In genomic region chr11:129737535-129738230, GRCh38 we compare ENCODE assay signal across 24 cellular contexts.
"Had no signal": no experiment of that assay in that cellular context is flagged by ENCODE, and none has a peak within 500 bp of the region (broad histone marks: within the 10 kb centered on the region; RNA-seq: fewer than 3 reads in every experiment).

No MANE protein-coding gene starts in this region.

- ATAC-seq: activated naive CD4-positive, alpha-beta T cell treated with anti-CD3 and anti-CD28 coated beads, Interleukin-2, amount 50 U/mL, for 72 hours; activated T-cell treated with anti-CD3 and anti-CD28 coated beads, Interleukin-2, amount 50 U/mL, for 4 hours; WTC11 had no signal

- H3K4me3 Mint-ChIP-seq: activated CD4-positive, alpha-beta memory T cell treated with anti-CD3 and anti-CD28 coated beads for 36 hours; activated CD4-positive, alpha-beta T cell treated with anti-CD3 and anti-CD28 coated beads, Interleukin-2, amount 10 ng/mL, durations not matched to agents 7 days and 5 days; activated T-cell treated with anti-CD3 and anti-CD28 coated beads, Interleukin-2, amount 50 U/mL, for 4 hours; brain; T-helper 1 cell treated with Interleukin-12 subunit alpha and Interleukin-12 subunit beta and Interleukin-4 antibody, amounts not matched to agents 30 μg/mL and 1 μg/mL, for 36 hours; WTC11 had no signal

- H3K27me3 ChIP-seq: MG63 had no signal

- DNase-seq: activated CD4-positive, alpha-beta memory T cell treated with anti-CD3 and anti-CD28 coated beads for 36 hours; activated CD4-positive, alpha-beta T cell treated with anti-CD3 and anti-CD28 coated beads, Interleukin-2, amount 10 ng/mL, durations not matched to agents 7 days and 5 days; activated CD4-positive, CD25-positive, alpha-beta regulatory T cell treated with anti-CD3 and anti-CD28 coated beads, Interleukin-2, amount 50 U/mL, for 72 hours; activated CD8-positive, alpha-beta memory T cell treated with anti-CD3 and anti-CD28 coated beads for 24 hours; activated effector memory CD4-positive, alpha-beta T cell treated with anti-CD3 and anti-CD28 coated beads, Interleukin-2, amount 50 U/mL, for 16 hours; activated naive CD4-positive, alpha-beta T cell treated with Interleukin-2 at 50 U/mL for 16 hours; activated T-cell treated with anti-CD3 and anti-CD28 coated beads, Interleukin-2, amount 50 U/mL, for 4 hours; amygdala; MG63; MV-4-11; NCI-H1105; NCI-H1436; NCI-H1694 treated with DMSO at 0.1 percent for 48 hours; NCI-H2029 treated with DMSO at 0.1 percent for 48 hours; NCI-H446 treated with DMSO at 0.1 percent for 48 hours; NCI-H526 treated with DMSO at 0.1 percent for 48 hours; NCI-H82; SHP77 treated with DMSO at 0.1 percent for 48 hours had no signal

- H3K4me3 ChIP-seq: MG63 had no signal

- H3K27ac Mint-ChIP-seq: activated CD4-positive, alpha-beta memory T cell treated with anti-CD3 and anti-CD28 coated beads for 36 hours; activated CD4-positive, alpha-beta T cell treated with anti-CD3 and anti-CD28 coated beads, Interleukin-2, amount 10 ng/mL, durations not matched to agents 7 days and 5 days; activated naive CD4-positive, alpha-beta T cell treated with anti-CD3 and anti-CD28 coated beads, Interleukin-2, amount 50 U/mL, for 72 hours; brain; T-helper 1 cell treated with Interleukin-12 subunit alpha and Interleukin-12 subunit beta and Interleukin-4 antibody, amounts not matched to agents 30 μg/mL and 1 μg/mL, for 36 hours; WTC11 had no signal

- H3K9me3 ChIP-seq: MG63 had no signal

- FAIRE-seq: astrocyte, RCC 7860 had no signal

- H3K36me3 Mint-ChIP-seq: activated CD4-positive, alpha-beta memory T cell treated with anti-CD3 and anti-CD28 coated beads for 36 hours; activated naive CD4-positive, alpha-beta T cell treated with anti-CD3 and anti-CD28 coated beads, Interleukin-2, amount 50 U/mL, for 72 hours; brain; WTC11 had no signal

- H3K36me3 ChIP-seq: MG63 had no signal

- H3K9me3 Mint-ChIP-seq: activated CD4-positive, alpha-beta memory T cell treated with anti-CD3 and anti-CD28 coated beads for 36 hours; activated CD4-positive, alpha-beta T cell treated with anti-CD3 and anti-CD28 coated beads, Interleukin-2, amount 10 ng/mL, durations not matched to agents 7 days and 5 days; activated naive CD4-positive, alpha-beta T cell treated with anti-CD3 and anti-CD28 coated beads, Interleukin-2, amount 50 U/mL, for 72 hours; activated T-cell treated with anti-CD3 and anti-CD28 coated beads, Interleukin-2, amount 50 U/mL, for 4 hours; T-helper 1 cell treated with Interleukin-12 subunit alpha and Interleukin-12 subunit beta and Interleukin-4 antibody, amounts not matched to agents 30 μg/mL and 1 μg/mL, for 36 hours had no signal

- H3K4me1 Mint-ChIP-seq: activated CD4-positive, alpha-beta T cell treated with anti-CD3 and anti-CD28 coated beads, Interleukin-2, amount 10 ng/mL, durations not matched to agents 7 days and 5 days had no signal
